In the genomic region with DNA sequence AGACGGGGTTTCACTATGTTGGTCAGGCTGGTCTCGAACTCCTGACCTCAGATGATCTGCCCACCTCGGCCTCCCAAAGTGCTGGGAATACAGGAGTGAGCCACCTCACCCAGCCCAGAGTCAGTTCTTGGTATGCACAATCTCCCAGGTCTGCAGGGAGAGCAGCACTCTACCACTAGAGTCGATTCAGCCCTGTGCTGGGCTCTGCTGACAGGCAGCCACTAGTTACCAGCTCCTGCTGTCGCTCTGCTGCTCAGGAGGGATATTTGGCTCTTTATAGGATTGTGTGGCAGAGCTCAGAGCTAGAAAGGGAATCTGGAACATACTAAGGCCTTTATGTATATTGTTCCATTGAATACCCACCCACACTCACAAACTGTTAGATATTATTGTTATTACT, we compare ENCODE assay signal across 31 cellular contexts. TPM values are rescaled to one million over a fixed set of nuclear protein-coding genes. Genes with fewer than 3 reads are reported as not detected.
"Had no signal": no experiment of that assay in that cellular context is flagged by ENCODE, and none has a peak within 500 bp of the region (broad histone marks: within the 10 kb centered on the region; RNA-seq: fewer than 3 reads in every experiment).

No MANE protein-coding gene starts in this region.

- H3K36me3 Mint-ChIP-seq: mesothelial cell of epicardium; naive B cell; natural killer cell treated with Interleukin-12 subunit alpha and Interleukin-12 subunit beta and Interleukin-15 and Interleukin-18, amount 100 ng/mL, for 72 hours had no signal

- H3K27ac ChIP-seq: colonic mucosa, esophagus muscularis mucosa, foreskin keratinocyte, heart right ventricle, neutrophil, pancreas, right lobe of liver, suprapubic skin, transverse colon, upper lobe of right lung, uterus had no signal

- H3K27me3 ChIP-seq: colonic mucosa, pancreas, right lobe of liver, upper lobe of right lung, uterus had no signal

- DNase-seq: colonic mucosa; effector CD8-positive, alpha-beta T cell; foreskin keratinocyte; glutamatergic neuron; heart right ventricle; hippocampal formation; mesenchymal stem cell; mucosa of descending colon; naive B cell; pancreas; right lobe of liver; stimulated activated CD4-positive, alpha-beta T cell treated with anti-CD3 and anti-CD28 coated beads, Interleukin-12 subunit alpha, Interleukin-12 subunit beta, amount 100 ng/mL, for 4 hours; stimulated activated CD4-positive, alpha-beta T cell treated with anti-CD3 and anti-CD28 coated beads, Interleukin-1b, Interleukin-23, amount 100 ng/mL, for 48 hours; stimulated activated CD4-positive, alpha-beta T cell treated with anti-CD3 and anti-CD28 coated beads, Interleukin-4, amount 100 ng/mL, for 1 hour; stimulated activated CD8-positive, alpha-beta memory T cell treated with anti-CD3 and anti-CD28 coated beads, Interleukin-4, amount 100 ng/mL, for 48 hours; stimulated activated naive CD4-positive, alpha-beta T cell; stimulated activated naive CD8-positive, alpha-beta T cell treated with anti-CD3 and anti-CD28 coated beads, Interleukin-15, amount 100 ng/mL, for 72 hours; transverse colon; upper lobe of right lung; uterus had no signal

- H3K36me3 ChIP-seq: colonic mucosa, esophagus muscularis mucosa, heart right ventricle, neutrophil, pancreas, right lobe of liver, suprapubic skin, transverse colon, upper lobe of right lung, uterus had no signal

- H3K4me1 ChIP-seq: colonic mucosa, foreskin keratinocyte, pancreas, right lobe of liver, suprapubic skin, transverse colon, upper lobe of right lung, uterus had no signal

- H3K9me3 ChIP-seq: colonic mucosa, esophagus muscularis mucosa, mucosa of descending colon, neutrophil, pancreas, right lobe of liver, suprapubic skin, transverse colon, upper lobe of right lung, uterus had no signal

- H3K27ac Mint-ChIP-seq: dendritic cell treated with granulocyte-macrophage colony-stimulating factor and Interleukin-4, amounts not matched to agents 40 ng/mL and 50 ng/mL, for 4 days; mesothelial cell of epicardium; naive B cell; natural killer cell treated with Interleukin-12 subunit alpha and Interleukin-12 subunit beta and Interleukin-15 and Interleukin-18, amount 100 ng/mL, for 72 hours; stimulated activated naive CD8-positive, alpha-beta T cell treated with anti-CD3 and anti-CD28 coated beads, Interleukin-15, amount 100 ng/mL, for 72 hours had no signal

- ATAC-seq: foreskin keratinocyte; left lobe of liver; mucosa of descending colon; natural killer cell treated with Interleukin-12 subunit alpha and Interleukin-12 subunit beta and Interleukin-15 and Interleukin-18, amount 100 ng/mL, for 72 hours; pancreas; right lobe of liver; stimulated activated naive CD8-positive, alpha-beta T cell treated with anti-CD3 and anti-CD28 coated beads, Interleukin-15, amount 100 ng/mL, for 72 hours; upper lobe of right lung had no signal

- H3K4me1 Mint-ChIP-seq: mesothelial cell of epicardium; naive B cell; neural crest cell; stimulated activated naive CD8-positive, alpha-beta T cell treated with anti-CD3 and anti-CD28 coated beads, Interleukin-15, amount 100 ng/mL, for 72 hours had no signal

- H3K9me3 Mint-ChIP-seq: dendritic cell treated with granulocyte-macrophage colony-stimulating factor and Interleukin-4, amounts not matched to agents 40 ng/mL and 50 ng/mL, for 4 days; natural killer cell treated with Interleukin-12 subunit alpha and Interleukin-12 subunit beta and Interleukin-15 and Interleukin-18, amount 100 ng/mL, for 72 hours; neural crest cell; stimulated activated naive CD8-positive, alpha-beta T cell treated with anti-CD3 and anti-CD28 coated beads, Interleukin-15, amount 100 ng/mL, for 72 hours had no signal

- H3K4me3 Mint-ChIP-seq: dendritic cell treated with granulocyte-macrophage colony-stimulating factor and Interleukin-4, amounts not matched to agents 40 ng/mL and 50 ng/mL, for 4 days; mesothelial cell of epicardium; naive B cell; natural killer cell treated with Interleukin-12 subunit alpha and Interleukin-12 subunit beta and Interleukin-15 and Interleukin-18, amount 100 ng/mL, for 72 hours; neural crest cell; stimulated activated naive CD8-positive, alpha-beta T cell treated with anti-CD3 and anti-CD28 coated beads, Interleukin-15, amount 100 ng/mL, for 72 hours had no signal

- H3K4me3 ChIP-seq: colonic mucosa, esophagus muscularis mucosa, heart right ventricle, mucosa of descending colon, pancreas, right lobe of liver, smooth muscle cell, suprapubic skin, transverse colon, upper lobe of right lung, uterus had no signal

RNA-seq across cellular contexts. Expression of gene SPTB, which starts 44.3 kb away (rescaled TPM):
- total RNA-seq: fibroblast of lung had no signal
- polyA plus RNA-seq: fibroblast of lung, keratinocyte had no signal
